In the genomic region with DNA sequence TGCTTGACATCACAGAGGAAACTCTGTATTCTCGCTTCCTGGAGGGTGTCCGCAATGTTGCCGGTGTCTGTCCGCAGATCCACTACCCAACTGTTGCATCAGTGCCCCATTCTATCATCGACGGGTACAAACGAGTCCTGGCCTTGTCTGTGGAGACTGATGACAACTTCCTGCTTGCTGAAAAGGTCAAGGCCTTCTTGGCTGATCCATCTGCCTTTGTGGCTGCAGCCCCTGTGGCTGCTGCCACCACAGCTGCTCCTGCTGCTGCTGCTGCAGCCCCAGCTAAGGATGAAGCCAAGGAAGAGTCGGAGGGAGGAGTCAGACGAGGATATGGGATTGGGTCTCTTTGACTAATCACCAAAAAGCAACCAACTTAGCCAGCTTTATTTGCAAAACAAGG, we compare ENCODE assay signal across 16 cellular contexts. TPM values are rescaled to one million over a fixed set of nuclear protein-coding genes. Genes with fewer than 3 reads are reported as not detected.
"Had no signal": no experiment of that assay in that cellular context is flagged by ENCODE, and none has a peak within 500 bp of the region (broad histone marks: within the 10 kb centered on the region; RNA-seq: fewer than 3 reads in every experiment).

No MANE protein-coding gene starts in this region.

- H3K27me3 Mint-ChIP-seq: activated CD4-positive, alpha-beta T cell treated with anti-CD3 and anti-CD28 coated beads, Interleukin-2, amount 10 ng/mL, durations not matched to agents 7 days and 5 days had no signal

- H3K4me3 Mint-ChIP-seq: activated B cell treated with CpG ODN at 0.5 μM for 24 hours; activated CD4-positive, alpha-beta T cell treated with anti-CD3 and anti-CD28 coated beads, Interleukin-2, amount 10 ng/mL, durations not matched to agents 7 days and 5 days; activated naive CD4-positive, alpha-beta T cell treated with anti-CD3 and anti-CD28 coated beads for 36 hours; activated T-helper 17 cell treated with anti-CD3 and anti-CD28 coated beads, Interleukin-2, amount 50 U/mL, for 72 hours; nephron progenitor cell had no signal

- ATAC-seq: left lung, sciatic nerve had no signal

- H3K4me1 Mint-ChIP-seq: activated B cell treated with CpG ODN at 0.5 μM for 24 hours; activated CD4-positive, alpha-beta T cell treated with anti-CD3 and anti-CD28 coated beads, Interleukin-2, amount 10 ng/mL, durations not matched to agents 7 days and 5 days; activated T-helper 17 cell treated with anti-CD3 and anti-CD28 coated beads, Interleukin-2, amount 50 U/mL, for 72 hours had no signal

- H3K27ac Mint-ChIP-seq: activated B cell treated with CpG ODN at 0.5 μM for 24 hours; activated CD4-positive, alpha-beta T cell treated with anti-CD3 and anti-CD28 coated beads, Interleukin-2, amount 10 ng/mL, durations not matched to agents 7 days and 5 days; activated naive CD4-positive, alpha-beta T cell treated with anti-CD3 and anti-CD28 coated beads for 36 hours; activated T-helper 17 cell treated with anti-CD3 and anti-CD28 coated beads, Interleukin-2, amount 50 U/mL, for 72 hours; nephron progenitor cell had no signal

- H3K4me3 ChIP-seq: cardiac muscle cell, colonic mucosa, heart right ventricle, left lung, psoas muscle had no signal

- DNase-seq: activated B cell treated with CpG ODN at 0.5 μM for 24 hours; activated CD4-positive, alpha-beta T cell treated with anti-CD3 and anti-CD28 coated beads, Interleukin-2, amount 10 ng/mL, durations not matched to agents 7 days and 5 days; activated CD8-positive, alpha-beta memory T cell treated with anti-CD3 and anti-CD28 coated beads for 24 hours; activated naive CD4-positive, alpha-beta T cell treated with anti-CD3 and anti-CD28 coated beads for 36 hours; activated T-cell treated with anti-CD3 and anti-CD28 coated beads for 4 hours; colonic mucosa; heart right ventricle; left lung; nephron progenitor cell; psoas muscle; stimulated activated CD4-positive, alpha-beta T cell treated with anti-CD3 and anti-CD28 coated beads, Interleukin-12 subunit alpha, Interleukin-12 subunit beta, amount 100 ng/mL, for 4 hours; stimulated activated naive CD4-positive, alpha-beta T cell; trophoblast cell had no signal

- H3K27ac ChIP-seq: cardiac muscle cell, colonic mucosa, heart right ventricle, left lung, psoas muscle had no signal

- H3K9me3 ChIP-seq: colonic mucosa, heart right ventricle, left lung, psoas muscle had no signal

- H3K9me3 Mint-ChIP-seq: activated B cell treated with CpG ODN at 0.5 μM for 24 hours; activated CD4-positive, alpha-beta T cell treated with anti-CD3 and anti-CD28 coated beads, Interleukin-2, amount 10 ng/mL, durations not matched to agents 7 days and 5 days; activated naive CD4-positive, alpha-beta T cell treated with anti-CD3 and anti-CD28 coated beads for 36 hours; activated T-helper 17 cell treated with anti-CD3 and anti-CD28 coated beads, Interleukin-2, amount 50 U/mL, for 72 hours; nephron progenitor cell had no signal

- H3K4me1 ChIP-seq: colonic mucosa, heart right ventricle, left lung, psoas muscle had no signal

- H3K36me3 ChIP-seq: cardiac muscle cell, colonic mucosa, heart right ventricle, left lung had no signal

- H3K27me3 ChIP-seq: cardiac muscle cell, colonic mucosa, left lung had no signal

RNA-seq across cellular contexts. Expression of gene DAGLA, which starts 42.9 kb away (rescaled TPM):
- total RNA-seq: activated B cell treated with CpG ODN at 0.5 μM for 24 hours had no signal

RNA-seq across cellular contexts. Expression of gene SYT7, which starts 56.4 kb away (rescaled TPM):
- total RNA-seq: activated B cell treated with CpG ODN at 0.5 μM for 24 hours; activated CD4-positive, alpha-beta T cell treated with anti-CD3 and anti-CD28 coated beads, Interleukin-2, amount 10 ng/mL, durations not matched to agents 7 days and 5 days; activated naive CD4-positive, alpha-beta T cell treated with anti-CD3 and anti-CD28 coated beads for 36 hours had no signal
